Comparison of ENCODE assay signal across 20 cellular contexts in the genomic region with DNA sequence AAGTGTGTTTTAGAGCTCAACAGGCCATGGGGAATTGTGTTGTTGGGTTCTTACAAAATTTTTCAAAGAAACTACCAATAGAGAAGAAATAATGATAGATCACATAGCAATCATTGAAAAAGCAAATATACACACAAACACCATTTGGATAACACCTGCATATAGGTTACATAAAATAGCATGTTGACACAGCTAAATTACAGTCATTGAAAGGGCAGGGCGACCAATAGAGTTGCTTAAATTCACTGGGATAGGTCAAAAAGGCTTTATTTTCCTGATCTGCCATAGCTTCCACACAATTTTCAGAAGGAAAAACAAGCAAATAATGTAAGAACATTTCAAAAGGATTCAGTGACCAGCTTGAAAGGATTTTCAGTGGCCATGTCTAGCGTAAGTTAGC.
"Had no signal": no experiment of that assay in that cellular context is flagged by ENCODE, and none has a peak within 500 bp of the region (broad histone marks: within the 10 kb centered on the region; RNA-seq: fewer than 3 reads in every experiment).

No MANE protein-coding gene starts in this region.

- FAIRE-seq: bronchial epithelial cell, frontal cortex had no signal

- DNase-seq: activated CD4-positive, alpha-beta T cell treated with anti-CD3 and anti-CD28 coated beads, Interleukin-2, amount 10 ng/mL, durations not matched to agents 7 days and 5 days; activated CD4-positive, CD25-positive, alpha-beta regulatory T cell treated with anti-CD3 and anti-CD28 coated beads, Interleukin-2, amount 50 U/mL, for 72 hours; activated CD8-positive, alpha-beta memory T cell treated with anti-CD3 and anti-CD28 coated beads, Interleukin-2, amount 10 ng/mL, durations not matched to agents 7 days and 5 days; activated CD8-positive, alpha-beta T cell treated with anti-CD3 and anti-CD28 coated beads for 36 hours; activated effector memory CD4-positive, alpha-beta T cell treated with anti-CD3 and anti-CD28 coated beads, Interleukin-2, amount 50 U/mL, for 16 hours; activated naive CD4-positive, alpha-beta T cell treated with anti-CD3 and anti-CD28 coated beads, Interleukin-2, amount 10 ng/mL, durations not matched to agents 7 days and 5 days; activated T-cell treated with anti-CD3 and anti-CD28 coated beads for 4 hours; amygdala; glutamatergic neuron; immature natural killer cell; left lung; natural killer cell; ovary; spleen; stimulated activated CD4-positive, alpha-beta T cell treated with anti-CD3 and anti-CD28 coated beads, Interleukin-4, amount 100 ng/mL, for 1 hour; stimulated activated naive CD4-positive, alpha-beta T cell; testis; trophoblast cell had no signal

- ATAC-seq: activated CD8-positive, alpha-beta memory T cell treated with anti-CD3 and anti-CD28 coated beads, Interleukin-2, amount 10 ng/mL, durations not matched to agents 7 days and 5 days; activated CD8-positive, alpha-beta T cell treated with anti-CD3 and anti-CD28 coated beads for 36 hours; left lung; natural killer cell had no signal
